ENCODE assay signal across 11 cellular contexts in genomic region chr1:89262643-89263042, GRCh38. TPM values are rescaled to one million over a fixed set of nuclear protein-coding genes. Genes with fewer than 3 reads are reported as not detected.
DNase-seq lines count a peak whose midpoint lies in the region; ATAC-seq and TF ChIP-seq lines count a peak whose summit lies in the region.
"Had no signal": no experiment of that assay in that cellular context is flagged by ENCODE, and none has a peak within 500 bp of the region (broad histone marks: within the 10 kb centered on the region; RNA-seq: fewer than 3 reads in every experiment).

No MANE protein-coding gene starts in this region.

- DNase-seq in activated CD8-positive, alpha-beta memory T cell treated with anti-CD3 and anti-CD28 coated beads, Interleukin-2, amount 10 ng/mL, durations not matched to agents 7 days and 5 days, result no peak
- DNase-seq in activated CD8-positive, alpha-beta memory T cell treated with anti-CD3 and anti-CD28 coated beads, Interleukin-2, amount 50 U/mL, for 48 hours, result no peak
- DNase-seq in RPMI7951 (ENCODE audit: low read depth) (peak; percentile 7), fibroblast of lung (ENCODE audit: low read depth in 2 of 2) (peak; percentile 2 to 51), smooth muscle cell (lab: John Stamatoyannopoulos, UW; ENCODE audit: unreplicated experiment) (no peak), ascending aorta (ENCODE audit: low spot score in 2 of 2) (no peak), SHP77 treated with DMSO at 0.1 percent for 48 hours (lab: John Stamatoyannopoulos, UW) (no peak), GM13977 (ENCODE audit: low spot score) (no peak)
- DNase-seq: NCI-H774 had no signal

- H3K9ac ChIP-seq in fibroblast of lung (ENCODE audit: insufficient read depth, low read length) (no peak overlapping the region), smooth muscle cell (ENCODE audit: low read depth) (no peak overlapping the region)
- H3K9ac ChIP-seq: BLaER1 treated with 17β-estradiol and CSF1 and Interleukin-3, amounts not matched to agents 10 nM and 100 nM had no signal

- H3K9me3 ChIP-seq in fibroblast of lung (ENCODE audit: control insufficient read depth, insufficient read depth, low read depth, low read length) (no peaks in the 10 kb centered on the region), smooth muscle cell (replicated peaks; ENCODE audit: low read depth) (no peaks in the 10 kb centered on the region), ascending aorta (no peaks in the 10 kb centered on the region)
- H3K9me3 ChIP-seq: BLaER1 treated with 17β-estradiol and CSF1 and Interleukin-3, amounts not matched to agents 10 nM and 100 nM had no signal

- 0% methylated on average over 2 of the region's 2 CpGs for WGBS in smooth muscle cell (ENCODE audit: low lambda C conversion rate)

- H3K27ac Mint-ChIP-seq in activated CD8-positive, alpha-beta memory T cell treated with anti-CD3 and anti-CD28 coated beads, Interleukin-2, amount 10 ng/mL, durations not matched to agents 7 days and 5 days, result peak overlapping the region; percentile 37

- H3K27ac ChIP-seq in fibroblast of lung (ENCODE audit: insufficient read depth, low read length) (no peak overlapping the region), smooth muscle cell (ENCODE audit: low read depth) (peak overlapping the region; percentile 30), ascending aorta (no peak overlapping the region)
- H3K27ac ChIP-seq: BLaER1 treated with 17β-estradiol and CSF1 and Interleukin-3, amounts not matched to agents 10 nM and 100 nM had no signal

- H3K79me2 ChIP-seq in fibroblast of lung (ENCODE audit: control insufficient read depth, insufficient read depth, low read length) (no peaks in the 10 kb centered on the region), smooth muscle cell (ENCODE audit: low read depth) (no peaks in the 10 kb centered on the region)

- no peaks in the 10 kb centered on the region for H4K20me1 ChIP-seq in fibroblast of lung (ENCODE audit: control insufficient read depth, extremely low read depth, insufficient read depth, low read length)
- H4K20me1 ChIP-seq in smooth muscle cell (ENCODE audit: low read depth), result no peaks in the 10 kb centered on the region
- H4K20me1 ChIP-seq: BLaER1 treated with 17β-estradiol and CSF1 and Interleukin-3, amounts not matched to agents 10 nM and 100 nM had no signal

- peak overlapping the region; percentile 18 for H3K4me3 Mint-ChIP-seq in activated CD8-positive, alpha-beta memory T cell treated with anti-CD3 and anti-CD28 coated beads, Interleukin-2, amount 10 ng/mL, durations not matched to agents 7 days and 5 days

- no peaks in the 10 kb centered on the region for H3K27me3 ChIP-seq in fibroblast of lung (ENCODE audit: control insufficient read depth, insufficient read depth, low read length)
- no peaks in the 10 kb centered on the region for H3K27me3 ChIP-seq in smooth muscle cell (ENCODE audit: low read depth)
- no peaks in the 10 kb centered on the region for H3K27me3 ChIP-seq in ascending aorta
- H3K27me3 ChIP-seq: BLaER1 treated with 17β-estradiol and CSF1 and Interleukin-3, amounts not matched to agents 10 nM and 100 nM had no signal

- peaks cover 4% of the 10 kb centered on the region for H3K9me3 Mint-ChIP-seq in activated CD8-positive, alpha-beta memory T cell treated with anti-CD3 and anti-CD28 coated beads, Interleukin-2, amount 10 ng/mL, durations not matched to agents 7 days and 5 days (ENCODE audit: low read depth)

- H3K27me3 Mint-ChIP-seq in activated CD8-positive, alpha-beta memory T cell treated with anti-CD3 and anti-CD28 coated beads, Interleukin-2, amount 10 ng/mL, durations not matched to agents 7 days and 5 days, result no peaks in the 10 kb centered on the region

- peaks cover 87% of the 10 kb centered on the region for H3K36me3 Mint-ChIP-seq in activated CD8-positive, alpha-beta memory T cell treated with anti-CD3 and anti-CD28 coated beads, Interleukin-2, amount 10 ng/mL, durations not matched to agents 7 days and 5 days

- peaks cover 10% of the 10 kb centered on the region for H3F3A ChIP-seq in smooth muscle cell (ENCODE audit: low read depth)

- in situ Hi-C loops in GM13977 (cut with MboI; ENCODE audit: low pct_unique_long_range_greater_than_20kb, low sequenced_read_pairs, unreplicated experiment), result no loop called here

- H2AFZ ChIP-seq in fibroblast of lung (ENCODE audit: low read length) (peak overlapping the region; percentile 16), smooth muscle cell (ENCODE audit: low read depth) (no peak overlapping the region)

- TF ChIP-seq CTCF in fibroblast of lung (conservative IDR thresholded peaks at IDR 0.05 in 1 of 2, IDR thresholded peaks at IDR 0.05 in 1 of 2; ENCODE audit: low read depth in 1 of 2, low read length in 2 of 2) (no peak), smooth muscle cell (IDR thresholded peaks at IDR 0.05; ENCODE audit: borderline replicate concordance, insufficient read depth, poor library complexity, severe bottlenecking) (no peak), ascending aorta (IDR thresholded peaks at IDR 0.05) (no peak), GM13977 (IDR thresholded peaks at IDR 0.05; ENCODE audit: extremely low read depth, insufficient read depth, missing control alignments) (no peak)

- H3K4me1 ChIP-seq in fibroblast of lung (ENCODE audit: control insufficient read depth, extremely low read depth, insufficient read depth, low read length) (peaks cover 2% of the 10 kb centered on the region), smooth muscle cell (ENCODE audit: low read depth) (peaks cover 14% of the 10 kb centered on the region), ascending aorta (peaks cover 0 to 4% of the 10 kb centered on the region in 2 donors)

- H3K4me3 ChIP-seq in fibroblast of lung (replicated peaks in 1 of 4; ENCODE audit: control extremely low read depth in 1 of 4, insufficient read depth in 1 of 4, low read depth in 3 of 4, low read length in 4 of 4), result no peak overlapping the region
- no peak overlapping the region for H3K4me3 ChIP-seq in smooth muscle cell
- H3K4me3 ChIP-seq in ascending aorta, result peak overlapping the region in 1 of 2 donors; percentile 31
- H3K4me3 ChIP-seq: BLaER1 treated with 17β-estradiol and CSF1 and Interleukin-3, amounts not matched to agents 10 nM and 100 nM had no signal

- H3K4me2 ChIP-seq in fibroblast of lung (ENCODE audit: extremely low read depth, insufficient read depth, low read length), result peak overlapping the region; percentile 72
- no peak overlapping the region for H3K4me2 ChIP-seq in smooth muscle cell
- H3K4me2 ChIP-seq: BLaER1 treated with 17β-estradiol and CSF1 and Interleukin-3, amounts not matched to agents 10 nM and 100 nM had no signal

- intact Hi-C loops in ascending aorta (cut with DNase I), result no loop called here

- ATAC-seq in activated CD8-positive, alpha-beta memory T cell treated with anti-CD3 and anti-CD28 coated beads, Interleukin-2, amount 10 ng/mL, durations not matched to agents 7 days and 5 days, result no peak

- H3K36me3 ChIP-seq in fibroblast of lung (ENCODE audit: control insufficient read depth, insufficient read depth, low read length), result no peaks in the 10 kb centered on the region
- H3K36me3 ChIP-seq in smooth muscle cell (ENCODE audit: low read depth), result no peaks in the 10 kb centered on the region
- H3K36me3 ChIP-seq in ascending aorta, result no peaks in the 10 kb centered on the region
- H3K36me3 ChIP-seq: BLaER1 treated with 17β-estradiol and CSF1 and Interleukin-3, amounts not matched to agents 10 nM and 100 nM had no signal

- CTCF ChIA-PET in activated CD8-positive, alpha-beta memory T cell treated with anti-CD3 and anti-CD28 coated beads, Interleukin-2, amount 10 ng/mL, durations not matched to agents 7 days and 5 days (lab: Charles Lee), result interaction anchor here (0.8 to 5.5 kb wide), 3 partner anchors 8 to 100 kb away, joined by 3 to 31 read pairs (median 5); no protein-coding TSS in a partner anchor

- H3K4me1 Mint-ChIP-seq in activated CD8-positive, alpha-beta memory T cell treated with anti-CD3 and anti-CD28 coated beads, Interleukin-2, amount 10 ng/mL, durations not matched to agents 7 days and 5 days, result peaks cover 76% of the 10 kb centered on the region

RNA-seq across cellular contexts. Expression of gene GBP5, which starts 10.0 kb away (rescaled TPM):
- 100 to 1,000 TPM; 279 to 362 TPM for total RNA-seq in activated CD8-positive, alpha-beta memory T cell treated with anti-CD3 and anti-CD28 coated beads, Interleukin-2, amount 10 ng/mL, durations not matched to agents 7 days and 5 days
- total RNA-seq in RPMI7951 (2014; rRNA removed; shearing (Covaris generic)), result not detected in 2 replicates
- total RNA-seq in fibroblast of lung (under 0.01 and 0.17 TPM in 2 replicates), smooth muscle cell (not detected in 2 replicates), ascending aorta (not detected)
- polyA plus RNA-seq in fibroblast of lung (not detected in 2 replicates), smooth muscle cell (not detected in 2 replicates)
- not detected in 2 replicates for polyA plus RNA-seq in fibroblast of lung (2012)
- polyA minus RNA-seq in fibroblast of lung (ENCODE audit: low replicate concordance), result not detected in 2 replicates
- total RNA-seq: chondrocyte had no signal

Comparison
In these comparisons a context has a peak if more than half of its experiments do, and no peak if none do; other contexts are left out.
1. DNase-seq: peak in RPMI7951 (single experiment) and fibroblast of lung (2 of 2); none in activated CD8-positive, alpha-beta memory T cell treated with anti-CD3 and anti-CD28 coated beads, Interleukin-2, amount 10 ng/mL, durations not matched to agents 7 days and 5 days (single experiment), activated CD8-positive, alpha-beta memory T cell treated with anti-CD3 and anti-CD28 coated beads, Interleukin-2, amount 50 U/mL, for 48 hours (single experiment), smooth muscle cell (single experiment), ascending aorta (0 of 2), SHP77 treated with DMSO at 0.1 percent for 48 hours (single experiment) and GM13977 (single experiment).
2. RNA of gene GBP5, which starts 10.0 kb away (total RNA-seq): 279 to 362 TPM in activated CD8-positive, alpha-beta memory T cell treated with anti-CD3 and anti-CD28 coated beads, Interleukin-2, amount 10 ng/mL, durations not matched to agents 7 days and 5 days; under 0.01 to 0.17 TPM in fibroblast of lung, not detected in RPMI7951, not detected in smooth muscle cell and not detected in ascending aorta (single experiment); every median in the first group is over 100 times any median in the second.